ENCODE assay signal across 12 cellular contexts in genomic region chr1:181086926-181087325, GRCh38. TPM values are rescaled to one million over a fixed set of nuclear protein-coding genes. Genes with fewer than 3 reads are reported as not detected.
DNase-seq lines count a peak whose midpoint lies in the region; ATAC-seq, FAIRE-seq and TF ChIP-seq lines count a peak whose summit lies in the region.
"Had no signal": no experiment of that assay in that cellular context is flagged by ENCODE, and none has a peak within 500 bp of the region (broad histone marks: within the 10 kb centered on the region; RNA-seq: fewer than 3 reads in every experiment).

No MANE protein-coding gene starts in this region.

- dilution Hi-C loops in keratinocyte (cut with MboI; ENCODE audit: extremely low pct_ligation_motif_present, low sequenced_read_pairs), result no loop called here

- H3K4me3 Mint-ChIP-seq in endodermal cell, result no peak overlapping the region

- intact Hi-C loops in Right ventricle myocardium inferior (cut with DNase I), result loop anchor here (5.0 kb wide), 1 partner anchor 50 kb away; no protein-coding TSS in a partner anchor

- CTCF ChIA-PET in HEK293 (lab: Yijun Ruan, JAX), result interaction anchor here (0.6 to 4.3 kb wide), 4 partner anchors 55 to 451 kb away, joined by 3 to 67 read pairs (median 3); no protein-coding TSS in a partner anchor

- H3K9ac ChIP-seq in keratinocyte (ENCODE audit: control insufficient read depth, extremely low read depth, insufficient read depth, low read length) (peak overlapping the region; percentile 35), endodermal cell (ENCODE audit: extremely low read depth, low read length, poor library complexity, severe bottlenecking) (no peak overlapping the region)

- no peak overlapping the region for H2AFZ ChIP-seq in keratinocyte (ENCODE audit: control insufficient read depth, low read length)

- peaks cover 33% of the 10 kb centered on the region for H3K27me3 Mint-ChIP-seq in endodermal cell (ENCODE audit: insufficient read depth)

- peaks cover 20% of the 10 kb centered on the region for H4K20me1 ChIP-seq in keratinocyte (ENCODE audit: control insufficient read depth, extremely low read depth, insufficient read depth, low read length)

- no peak for ATAC-seq in HG02840 (IDR thresholded peaks at IDR 0.05; ENCODE audit: low FRiP score, unreplicated experiment)
- no peak for ATAC-seq in Right ventricle myocardium inferior

- peak; percentile 48 for FAIRE-seq in keratinocyte (lab: Jason Lieb, UNC)
- FAIRE-seq: endothelial cell of umbilical vein, kidney had no signal

- peak; percentile 52 for DNase-seq in AG08396 (ENCODE audit: low spot score)
- peak; percentile 46 for DNase-seq in SW480 (ENCODE audit: low spot score)
- DNase-seq in keratinocyte (ENCODE audit: low read depth, low spot score), result peak; percentile 76
- DNase-seq in NCI-H748 treated with DMSO at 0.1 percent for 48 hours (lab: John Stamatoyannopoulos, UW), result no peak
- DNase-seq in Right ventricle myocardium inferior (ENCODE audit: missing footprints), result no peak
- no peak for DNase-seq in endodermal cell
- DNase-seq: activated CD4-positive, CD25-positive, alpha-beta regulatory T cell; activated naive CD4-positive, alpha-beta T cell treated with anti-CD3 and anti-CD28 coated beads, Interleukin-2, amount 10 ng/mL, durations not matched to agents 7 days and 5 days; kidney had no signal

- H3K36me3 ChIP-seq in HEK293 (ENCODE audit: control insufficient read depth in 2 of 2, insufficient read depth in 1 of 2, low read length in 2 of 2) (peaks cover 0 to 25% of the 10 kb centered on the region in 2 experiments; a peak in 1 of 3 replicates), keratinocyte (ENCODE audit: control insufficient read depth in 2 of 2, extremely low read depth in 1 of 2, insufficient read depth in 2 of 2, low read length in 2 of 2) (peaks cover 2 to 15% of the 10 kb centered on the region in 2 experiments), endodermal cell (ENCODE audit: control insufficient read depth, insufficient read depth, low read length) (peaks cover 12% of the 10 kb centered on the region)

- peaks cover 23% of the 10 kb centered on the region for H3K4me1 Mint-ChIP-seq in endodermal cell

- no peak for TF ChIP-seq CTCF in HEK293 (tag by site-specific recombination; IDR thresholded peaks at IDR 0.05)
- TF ChIP-seq CTCF in keratinocyte (optimal IDR thresholded peaks at IDR 0.05 in 1 of 3, IDR thresholded peaks at IDR 0.05 in 1 of 3, conservative IDR thresholded peaks at IDR 0.05 in 1 of 3; ENCODE audit: extremely low read depth in 1 of 3, insufficient read depth in 2 of 3, low read length in 3 of 3), result no peak
- TF ChIP-seq CTCF in endodermal cell (conservative IDR thresholded peaks at IDR 0.05), result no peak

- H3K4me2 ChIP-seq in keratinocyte (ENCODE audit: control insufficient read depth, extremely low read depth, insufficient read depth, low read depth, low read length), result peak overlapping the region; percentile 97

- no peaks in the 10 kb centered on the region for H3K9me3 Mint-ChIP-seq in endodermal cell
- H3K9me3 Mint-ChIP-seq: activated naive CD4-positive, alpha-beta T cell treated with anti-CD3 and anti-CD28 coated beads, Interleukin-2, amount 10 ng/mL, durations not matched to agents 7 days and 5 days had no signal

- H3K27me3 ChIP-seq in keratinocyte (ENCODE audit: control insufficient read depth, extremely low read depth, insufficient read depth, low read length), result no peaks in the 10 kb centered on the region
- H3K27me3 ChIP-seq in endodermal cell (ENCODE audit: control insufficient read depth, insufficient read depth, low read length, poor library complexity, severe bottlenecking), result no peaks in the 10 kb centered on the region

- H3K36me3 Mint-ChIP-seq in endodermal cell (ENCODE audit: low read depth), result peaks cover 9% of the 10 kb centered on the region

- H3K4me1 ChIP-seq in HEK293 (ENCODE audit: control insufficient read depth, insufficient read depth, low read length), result no peaks in the 10 kb centered on the region
- peaks cover 24% of the 10 kb centered on the region for H3K4me1 ChIP-seq in keratinocyte (ENCODE audit: control insufficient read depth, extremely low read depth, insufficient read depth, low read length)
- H3K4me1 ChIP-seq in endodermal cell (ENCODE audit: control insufficient read depth, insufficient read depth, low read length), result peaks cover 9% of the 10 kb centered on the region

- H3K9me1 ChIP-seq in keratinocyte (ENCODE audit: control insufficient read depth, extremely low read depth, insufficient read depth, low read length), result peaks cover 4% of the 10 kb centered on the region

- peaks cover 36% of the 10 kb centered on the region for H3K79me2 ChIP-seq in keratinocyte (ENCODE audit: control insufficient read depth, insufficient read depth, low read length)

- H3K9me3 ChIP-seq in HEK293 (ENCODE audit: control insufficient read depth, insufficient read depth, low read depth, low read length), result no peaks in the 10 kb centered on the region
- no peaks in the 10 kb centered on the region for H3K9me3 ChIP-seq in keratinocyte (ENCODE audit: control insufficient read depth, low read depth, low read length)
- H3K9me3 ChIP-seq in endodermal cell (ENCODE audit: control insufficient read depth, low read length), result no peaks in the 10 kb centered on the region

- no peak overlapping the region for H3K27ac Mint-ChIP-seq in endodermal cell
- H3K27ac Mint-ChIP-seq: activated naive CD4-positive, alpha-beta T cell treated with anti-CD3 and anti-CD28 coated beads, Interleukin-2, amount 10 ng/mL, durations not matched to agents 7 days and 5 days had no signal

- POLR2A ChIA-PET in HEK293 (lab: Yijun Ruan, JAX), result interaction anchor here (1.4 to 4.8 kb wide), 2 partner anchors 15 to 40 kb away, joined by 4 to 111 read pairs; no protein-coding TSS in a partner anchor

- 93% methylated on average over 5 of the region's 5 CpGs for WGBS in endodermal cell (ENCODE audit: insufficient coverage in 1 of 2, insufficient read length in 1 of 2), 2 experiments

- no peak overlapping the region for H3K27ac ChIP-seq in HEK293 (ENCODE audit: extremely low read depth, low read depth, low read length)
- H3K27ac ChIP-seq in keratinocyte (ENCODE audit: control insufficient read depth, insufficient read depth, low read length), result peak overlapping the region; percentile 96
- H3K27ac ChIP-seq in endodermal cell (ENCODE audit: low read depth, low read length), result no peak overlapping the region

- no peak overlapping the region for H3K4me3 ChIP-seq in HEK293 (ENCODE audit: low read depth, low read length)
- no peak overlapping the region for H3K4me3 ChIP-seq in keratinocyte (ENCODE audit: control insufficient read depth in 2 of 3, extremely low read depth in 1 of 3, insufficient read depth in 2 of 3, low read depth in 1 of 3, low read length in 3 of 3)
- H3K4me3 ChIP-seq in endodermal cell (ENCODE audit: low read length), result no peak overlapping the region

TF ChIP-seq in HEK293, 187 proteins besides CTCF, POLR2A, EP300 and RAD21:
- TF ChIP-seq KLF1 (tag by site-specific recombination; IDR thresholded peaks at IDR 0.05) (peak; percentile 64; the same call in 1 of the 2 replicates), ZNF138 (tag by site-specific recombination; IDR thresholded peaks at IDR 0.05; ENCODE audit: borderline replicate concordance) (no peak)

RNA-seq across cellular contexts. Expression of gene IER5, which starts 1.6 kb away (rescaled TPM):
- 18.1 to 22.5 TPM (median 20.0 TPM) in 3 replicates for polyA plus RNA-seq in keratinocyte
- polyA plus RNA-seq in keratinocyte (2011; ENCODE audit: low read depth), result 27.9 TPM
- polyA plus RNA-seq in keratinocyte (2011; cell fraction: cytosol; rRNA removed), result 8.6 and 9.8 TPM in 2 replicates
- polyA plus RNA-seq in keratinocyte (2011; cell fraction: nucleus; rRNA removed), result 32.8 and 33.5 TPM in 2 replicates
- 23.4 and 50.4 TPM in 2 replicates for polyA plus RNA-seq in keratinocyte (2012; ENCODE audit: low replicate concordance)
- 11.6 to 12.8 TPM (median 12.6 TPM) in 3 replicates for polyA minus RNA-seq in keratinocyte
- 27.2 TPM for polyA minus RNA-seq in keratinocyte (2011; cell fraction: cytosol; rRNA and poly(A)+ RNA removed)
- 23.8 and 28.0 TPM in 2 replicates for polyA minus RNA-seq in keratinocyte (2011; cell fraction: nucleus; rRNA and poly(A)+ RNA removed)
- total RNA-seq in Right ventricle myocardium inferior, result 14.3 TPM
- total RNA-seq in endodermal cell, result 10 to 100 TPM; 13.2 to 21.2 TPM
- polyA plus RNA-seq in endodermal cell (2013, experiment 1 of 2), result 16.8 TPM
- 18.5 TPM for polyA plus RNA-seq in endodermal cell (2013, experiment 2 of 2)

RNA-seq across cellular contexts. Expression of gene MR1, which starts 53.1 kb away (rescaled TPM):
- 24.0 to 51.5 TPM (median 32.3 TPM) in 3 replicates for polyA plus RNA-seq in keratinocyte
- polyA plus RNA-seq in keratinocyte (2011; ENCODE audit: low read depth), result 9.9 TPM
- polyA plus RNA-seq in keratinocyte (2011; cell fraction: cytosol; rRNA removed), result 14.8 and 24.6 TPM in 2 replicates
- 63.0 and 68.6 TPM in 2 replicates for polyA plus RNA-seq in keratinocyte (2011; cell fraction: nucleus; rRNA removed)
- 16.5 and 17.2 TPM in 2 replicates for polyA plus RNA-seq in keratinocyte (2012; ENCODE audit: low replicate concordance)
- polyA minus RNA-seq in keratinocyte, result 9.3 to 26.3 TPM (median 23.3 TPM) in 3 replicates
- polyA minus RNA-seq in keratinocyte (2011; cell fraction: cytosol; rRNA and poly(A)+ RNA removed), result 10.9 TPM
- 54.3 and 63.7 TPM in 2 replicates for polyA minus RNA-seq in keratinocyte (2011; cell fraction: nucleus; rRNA and poly(A)+ RNA removed)
- total RNA-seq in Right ventricle myocardium inferior, result 5.3 TPM
- total RNA-seq in endodermal cell, result under 1 TPM; 0.22 to 0.35 TPM
- 0.32 TPM for polyA plus RNA-seq in endodermal cell (2013, experiment 1 of 2)
- polyA plus RNA-seq in endodermal cell (2013, experiment 2 of 2), result 0.25 TPM

Comparison
In these comparisons a context has a peak if more than half of its experiments do, and no peak if none do; other contexts are left out.
1. DNase-seq: peak in AG08396 (single experiment), SW480 (single experiment) and keratinocyte (single experiment); none in NCI-H748 treated with DMSO at 0.1 percent for 48 hours (single experiment), Right ventricle myocardium inferior (single experiment) and endodermal cell (single experiment).